In the genomic region with DNA sequence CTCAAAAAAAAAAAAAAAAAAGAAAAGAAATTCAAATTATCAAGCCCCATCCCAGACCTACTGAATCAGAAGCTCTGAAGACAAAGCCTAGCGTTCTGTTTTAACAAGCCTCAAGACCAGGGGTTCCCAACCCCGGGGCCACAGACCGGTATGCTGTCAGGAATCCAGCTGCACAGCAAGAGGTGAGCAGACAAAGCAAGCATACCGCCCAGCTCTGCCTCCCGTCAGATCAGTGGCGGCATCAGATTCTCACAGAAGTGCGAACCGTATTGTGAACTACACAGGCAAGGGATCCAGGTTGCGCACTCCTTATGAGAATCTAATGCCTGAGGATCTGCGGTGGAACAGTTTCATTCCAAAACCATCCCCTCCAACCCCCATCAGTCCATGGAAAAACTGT, we compare ENCODE assay signal across 19 cellular contexts. TPM values are rescaled to one million over a fixed set of nuclear protein-coding genes. Genes with fewer than 3 reads are reported as not detected.
A peak's percentile ranks its signal among the peaks of the same experiment; 100 is the strongest.
DNase-seq lines count a peak whose midpoint lies in the region; ATAC-seq and TF ChIP-seq lines count a peak whose summit lies in the region.
"Had no signal": no experiment of that assay in that cellular context is flagged by ENCODE, and none has a peak within 500 bp of the region (broad histone marks: within the 10 kb centered on the region; RNA-seq: fewer than 3 reads in every experiment).

No MANE protein-coding gene starts in this region.

- no peak overlapping the region for H2BK15ac ChIP-seq in neuronal stem cell (ENCODE audit: low read length)

- ATAC-seq in heart left ventricle (no peak), GM21723 (IDR thresholded peaks at IDR 0.05; ENCODE audit: unreplicated experiment) (no peak)
- ATAC-seq: CD8-positive, alpha-beta T cell had no signal

- TF ChIP-seq RAD21 in liver (IDR thresholded peaks at IDR 0.05): no peak

- no peaks in the 10 kb centered on the region for H3K9me3 ChIP-seq in left ventricle myocardium inferior (replicated peaks)
- H3K9me3 ChIP-seq in heart left ventricle: no peaks in the 10 kb centered on the region
- H3K9me3 ChIP-seq in liver (ENCODE audit: control insufficient read depth in 4 of 4, low read length in 3 of 4): no peaks in the 10 kb centered on the region
- H3K9me3 ChIP-seq in neuronal stem cell (replicated peaks in 1 of 2; ENCODE audit: control insufficient read depth in 2 of 2, insufficient read depth in 1 of 2, low read depth in 1 of 2, low read length in 2 of 2): peaks cover 0 to 3% of the 10 kb centered on the region in 2 donors
- H3K9me3 ChIP-seq in thyroid gland: no peaks in the 10 kb centered on the region

- no peak overlapping the region for H3K18ac ChIP-seq in neuronal stem cell (ENCODE audit: low read length)

- H3K36me3 ChIP-seq in left ventricle myocardium inferior: no peaks in the 10 kb centered on the region
- H3K36me3 ChIP-seq in heart left ventricle: peaks cover 0 to 6% (median 0%) of the 10 kb centered on the region in 9 donors
- H3K36me3 ChIP-seq in liver (ENCODE audit: control insufficient read depth in 4 of 4, insufficient read depth in 3 of 4, low read depth in 1 of 4, low read length in 3 of 4): no peaks in the 10 kb centered on the region
- no peaks in the 10 kb centered on the region for H3K36me3 ChIP-seq in neuronal stem cell (replicated peaks in 1 of 2; ENCODE audit: control insufficient read depth in 2 of 2, insufficient read depth in 2 of 2, low read length in 2 of 2)
- no peaks in the 10 kb centered on the region for H3K36me3 ChIP-seq in thyroid gland
- H3K36me3 ChIP-seq: HAP-1 had no signal

- 94 to 97% (median 96%) methylated on average over 10 of the region's 10 CpGs for WGBS in heart left ventricle, 4 donors
- WGBS in liver: 96% methylated on average over 10 of the region's 10 CpGs
- no CpG with 5 or more reads among the region's 10 CpGs for WGBS in neuronal stem cell (ENCODE audit: extremely low coverage in 2 of 2, insufficient read length in 2 of 2, insufficient replicate concordance in 1 of 2), 2 donors
- WGBS in thyroid gland, 2 donors: 97 to 98% methylated on average over 10 of the region's 10 CpGs

- H2BK5ac ChIP-seq in neuronal stem cell (ENCODE audit: low read length): peak overlapping the region; percentile 76

- H4K8ac ChIP-seq in neuronal stem cell (ENCODE audit: low read depth, low read length): no peak overlapping the region

- H3K9ac ChIP-seq in liver (ENCODE audit: low read depth in 1 of 2, low read length in 2 of 2): no peak overlapping the region
- H3K9ac ChIP-seq in neuronal stem cell (ENCODE audit: low read depth, low read length, poor library complexity): no peak overlapping the region

- in situ Hi-C loops in GM13976 (cut with MboI; ENCODE audit: low sequenced_read_pairs, unreplicated experiment): loop anchor here (25.0 kb wide), 1 partner anchor 151 kb away; no protein-coding TSS in a partner anchor

- no peak overlapping the region for H2BK120ac ChIP-seq in neuronal stem cell (ENCODE audit: low read depth, low read length)

- H4K91ac ChIP-seq in neuronal stem cell (ENCODE audit: low read depth, low read length, poor library complexity): no peak overlapping the region

- no peak overlapping the region for H3K4me2 ChIP-seq in neuronal stem cell (ENCODE audit: insufficient read depth, low read length, poor library complexity, severe bottlenecking)

- no peak overlapping the region for H2BK12ac ChIP-seq in neuronal stem cell (ENCODE audit: low read length)

- no peak overlapping the region for H3K4me3 ChIP-seq in left ventricle myocardium inferior
- no peak overlapping the region for H3K4me3 ChIP-seq in heart left ventricle
- H3K4me3 ChIP-seq in liver (ENCODE audit: low read depth in 1 of 3, low read length in 3 of 3): no peak overlapping the region
- no peak overlapping the region for H3K4me3 ChIP-seq in neuronal stem cell (ENCODE audit: low read length in 2 of 2)
- H3K4me3 ChIP-seq in thyroid gland (replicated peaks in 1 of 3): no peak overlapping the region
- H3K4me3 ChIP-seq: HAP-1 had no signal

- TF ChIP-seq CTCF in left ventricle myocardium inferior (IDR thresholded peaks at IDR 0.05; ENCODE audit: borderline replicate concordance): no peak
- TF ChIP-seq CTCF in heart left ventricle (IDR thresholded peaks at IDR 0.05): no peak
- no peak for TF ChIP-seq CTCF in liver (IDR thresholded peaks at IDR 0.05; ENCODE audit: low read depth, low read length, missing input control)
- no peak for TF ChIP-seq CTCF in thyroid gland (IDR thresholded peaks at IDR 0.05)
- no peak for TF ChIP-seq CTCF in GM10266 (IDR thresholded peaks at IDR 0.05; ENCODE audit: control insufficient read depth, insufficient read depth, low read depth, missing control alignments)
- TF ChIP-seq CTCF in GM13976 (IDR thresholded peaks at IDR 0.05; ENCODE audit: borderline replicate concordance, control extremely low read depth, extremely low read depth, insufficient read depth, missing control alignments): no peak

- H3K27ac ChIP-seq in left ventricle myocardium inferior (replicated peaks): peak overlapping the region; percentile 95
- peak overlapping the region in 1 of 12 donors; percentile 36 for H3K27ac ChIP-seq in heart left ventricle
- H3K27ac ChIP-seq in liver (ENCODE audit: low read depth in 1 of 2, low read length in 2 of 2): peak overlapping the region; percentile 74 to 87
- H3K27ac ChIP-seq in neuronal stem cell (replicated peaks; ENCODE audit: low read length): no peak overlapping the region
- peak overlapping the region in 2 of 3 donors; percentile 81 to 89 for H3K27ac ChIP-seq in thyroid gland
- H3K27ac ChIP-seq: 22Rv1, HL-60 had no signal

- intact Hi-C loops in left ventricle myocardium inferior (cut with micrococcal nuclease) (loop anchor here (10.0 kb wide), 1 partner anchor 59 kb away; the partner anchor contains the start of gene RASAL2), heart left ventricle (cut with DNase I) (loop anchor here in 7 of 10 donors (5.0 to 10.0 kb wide), 8 partner anchors 56 to 469 kb away; partner anchors contain the start of gene RASAL2 (in 4 of the 7)), thyroid gland (cut with DNase I) (loop anchor here (10.0 kb wide), 1 partner anchor 239 kb away; no protein-coding TSS in a partner anchor)

- H3K79me1 ChIP-seq in neuronal stem cell (ENCODE audit: low read depth, low read length): no peaks in the 10 kb centered on the region

- no peaks in the 10 kb centered on the region for H3K27me3 ChIP-seq in left ventricle myocardium inferior (ENCODE audit: low read depth)
- no peaks in the 10 kb centered on the region for H3K27me3 ChIP-seq in heart left ventricle
- H3K27me3 ChIP-seq in liver (ENCODE audit: control insufficient read depth in 4 of 4, insufficient read depth in 4 of 4, low read length in 3 of 4): no peaks in the 10 kb centered on the region
- H3K27me3 ChIP-seq in neuronal stem cell (ENCODE audit: control insufficient read depth in 3 of 3, insufficient read depth in 3 of 3, low read depth in 1 of 3, low read length in 3 of 3): no peaks in the 10 kb centered on the region
- no peaks in the 10 kb centered on the region for H3K27me3 ChIP-seq in thyroid gland

- no peak for DNase-seq in left ventricle myocardium inferior
- DNase-seq in heart left ventricle: no peak
- DNase-seq in neuronal stem cell (ENCODE audit: low spot score): no peak
- no peak for DNase-seq in thyroid gland
- no peak for DNase-seq in GM10266 (ENCODE audit: extremely low spot score)
- no peak for DNase-seq in GM13976 (ENCODE audit: low spot score)
- DNase-seq: CD8-positive, alpha-beta T cell; COR-L47; DMS153; DMS79 treated with DMSO at 0.1 percent for 48 hours; EL; GDM1; GOT3; HFFc6 had no signal

- no peak overlapping the region for H2AFZ ChIP-seq in neuronal stem cell (ENCODE audit: low read length)

- H3K14ac ChIP-seq in neuronal stem cell (ENCODE audit: low read length): no peak overlapping the region

- H3K4ac ChIP-seq in neuronal stem cell (ENCODE audit: low read length): no peak overlapping the region

- H3K23ac ChIP-seq in neuronal stem cell (ENCODE audit: low read depth, low read length, poor library complexity): no peak overlapping the region

- H3K4me1 ChIP-seq in left ventricle myocardium inferior: peaks cover 75% of the 10 kb centered on the region
- peaks cover 0 to 53% (median 11%) of the 10 kb centered on the region in 12 donors for H3K4me1 ChIP-seq in heart left ventricle
- H3K4me1 ChIP-seq in liver (ENCODE audit: control insufficient read depth in 4 of 4, insufficient read depth in 4 of 4, low read length in 3 of 4): peaks cover 21 to 65% (median 42%) of the 10 kb centered on the region in 4 donors
- H3K4me1 ChIP-seq in neuronal stem cell (ENCODE audit: control insufficient read depth in 2 of 2, insufficient read depth in 1 of 2, low read depth in 1 of 2, low read length in 2 of 2): peaks cover 0 to 2% of the 10 kb centered on the region in 2 donors
- H3K4me1 ChIP-seq in thyroid gland: peaks cover 57 to 75% of the 10 kb centered on the region in 2 donors

- no peak for TF ChIP-seq POLR2A in heart left ventricle (IDR thresholded peaks at IDR 0.05)
- TF ChIP-seq POLR2A in thyroid gland (IDR thresholded peaks at IDR 0.05): no peak

- H2AK5ac ChIP-seq in neuronal stem cell (ENCODE audit: low read depth, low read length): peak overlapping the region; percentile 5

TF ChIP-seq in liver, 16 proteins besides CTCF, POLR2A, EP300 and RAD21 (continues in another document):
- TF ChIP-seq, protein P1, sequence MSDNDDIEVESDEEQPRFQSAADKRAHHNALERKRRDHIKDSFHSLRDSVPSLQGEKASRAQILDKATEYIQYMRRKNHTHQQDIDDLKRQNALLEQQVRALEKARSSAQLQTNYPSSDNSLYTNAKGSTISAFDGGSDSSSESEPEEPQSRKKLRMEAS (IDR thresholded peaks at IDR 0.05): no peak
- TF ChIP-seq EGR1 (IDR thresholded peaks at IDR 0.05; ENCODE audit: low read depth in 2 of 2) (no peak), RXRA (IDR thresholded peaks at IDR 0.05) (no peak), JUND (IDR thresholded peaks at IDR 0.05) (no peak), TAF1 (conservative IDR thresholded peaks at IDR 0.05) (no peak), FOXA1 (IDR thresholded peaks at IDR 0.05) (no peak), FOXA2 (IDR thresholded peaks at IDR 0.05) (no peak)
- TF ChIP-seq, protein P2, sequence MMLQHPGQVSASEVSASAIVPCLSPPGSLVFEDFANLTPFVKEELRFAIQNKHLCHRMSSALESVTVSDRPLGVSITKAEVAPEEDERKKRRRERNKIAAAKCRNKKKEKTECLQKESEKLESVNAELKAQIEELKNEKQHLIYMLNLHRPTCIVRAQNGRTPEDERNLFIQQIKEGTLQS (IDR thresholded peaks at IDR 0.05): no peak

RNA-seq across cellular contexts. Expression of gene RASAL2, which starts 57.8 kb away (rescaled TPM):
- total RNA-seq in left ventricle myocardium inferior (28.3 TPM), heart left ventricle (100 to 1,000 TPM in 1 of 9 donors, 10 to 100 TPM in 8; 22.3 to 112 (median 44.1) TPM), liver (1 to 10 TPM; 6.0 to 8.1 TPM), thyroid gland (10 to 100 TPM; 17.9 to 27.3 (median 23.5) TPM)
- polyA plus RNA-seq in heart left ventricle (1 to 10 TPM; 6.2 to 9.6 TPM), liver (1 to 10 TPM; 1.8 to 2.2 TPM)
- polyA plus RNA-seq in neuronal stem cell (2013, experiment 1 of 2): 7.1 TPM
- 7.1 TPM for polyA plus RNA-seq in neuronal stem cell (2013, experiment 2 of 2)
- total RNA-seq: CD8-positive, alpha-beta T cell had no signal
